Comparison of ENCODE assay signal across 12 cellular contexts in genomic region chr11:64760759-64761417, GRCh38. TPM values are rescaled to one million over a fixed set of nuclear protein-coding genes. Genes with fewer than 3 reads are reported as not detected.
DNase-seq lines count a peak whose midpoint lies in the region; ATAC-seq and TF ChIP-seq lines count a peak whose summit lies in the region.
"Had no signal": no experiment of that assay in that cellular context is flagged by ENCODE, and none has a peak within 500 bp of the region (broad histone marks: within the 10 kb centered on the region; RNA-seq: fewer than 3 reads in every experiment).

No MANE protein-coding gene starts in this region.

- H3K4me3 Mint-ChIP-seq in WTC11: no peak overlapping the region
- no peak overlapping the region for H3K4me3 Mint-ChIP-seq in stimulated activated naive B cell treated with anti-CD40 and anti-IgM and Interleukin-4, amounts not matched to agents 10 μg/mL and 1 μg/mL and 100 μg/mL, for 72 hours
- H3K4me3 Mint-ChIP-seq: dendritic cell treated with granulocyte-macrophage colony-stimulating factor and Interleukin-4, amounts not matched to agents 40 ng/mL and 50 ng/mL, for 4 days had no signal

- no peak overlapping the region for H3K4me3 ChIP-seq in right atrium auricular region
- H3K4me3 ChIP-seq: suprapubic skin had no signal

- peaks cover 16% of the 10 kb centered on the region for H3K36me3 Mint-ChIP-seq in WTC11
- peaks cover 43 to 46% of the 10 kb centered on the region in 2 donors for H3K36me3 Mint-ChIP-seq in stimulated activated naive B cell treated with anti-CD40 and anti-IgM and Interleukin-4, amounts not matched to agents 10 μg/mL and 1 μg/mL and 100 μg/mL, for 72 hours

- POLR2A ChIA-PET in WTC11 (lab: Charles Lee): interaction anchor here (0.6 to 5.0 kb wide), 12 partner anchors 14 to 832 kb away, joined by 3 to 45 read pairs (median 4); partner anchors contain the start of genes RASGRP2 and SF1

- H3K9me3 Mint-ChIP-seq in WTC11: no peaks in the 10 kb centered on the region
- no peaks in the 10 kb centered on the region for H3K9me3 Mint-ChIP-seq in stimulated activated naive B cell treated with anti-CD40 and anti-IgM and Interleukin-4, amounts not matched to agents 10 μg/mL and 1 μg/mL and 100 μg/mL, for 72 hours
- H3K9me3 Mint-ChIP-seq: dendritic cell treated with granulocyte-macrophage colony-stimulating factor and Interleukin-4, amounts not matched to agents 40 ng/mL and 50 ng/mL, for 4 days had no signal

- H3K36me3 ChIP-seq in right atrium auricular region: peaks cover 31% of the 10 kb centered on the region

- H3K27ac Mint-ChIP-seq in WTC11: peak overlapping the region; percentile 79
- peak overlapping the region; percentile 89 for H3K27ac Mint-ChIP-seq in stimulated activated naive B cell treated with anti-CD40 and anti-IgM and Interleukin-4, amounts not matched to agents 10 μg/mL and 1 μg/mL and 100 μg/mL, for 72 hours

- peaks cover 73% of the 10 kb centered on the region for H3K4me1 Mint-ChIP-seq in WTC11
- H3K4me1 Mint-ChIP-seq in stimulated activated naive B cell treated with anti-CD40 and anti-IgM and Interleukin-4, amounts not matched to agents 10 μg/mL and 1 μg/mL and 100 μg/mL, for 72 hours: peaks cover 51 to 78% of the 10 kb centered on the region in 2 donors

- H3K27me3 Mint-ChIP-seq in WTC11 (ENCODE audit: low read depth): no peaks in the 10 kb centered on the region; the same call in 1 of the 2 replicates
- no peaks in the 10 kb centered on the region for H3K27me3 Mint-ChIP-seq in stimulated activated naive B cell treated with anti-CD40 and anti-IgM and Interleukin-4, amounts not matched to agents 10 μg/mL and 1 μg/mL and 100 μg/mL, for 72 hours
- H3K27me3 Mint-ChIP-seq: dendritic cell treated with granulocyte-macrophage colony-stimulating factor and Interleukin-4, amounts not matched to agents 40 ng/mL and 50 ng/mL, for 4 days had no signal

- no peaks in the 10 kb centered on the region for H3K27me3 ChIP-seq in right atrium auricular region
- H3K27me3 ChIP-seq: suprapubic skin had no signal

- no peak for TF ChIP-seq CTCF in WTC11 (IDR thresholded peaks at IDR 0.05)
- no peak for TF ChIP-seq CTCF in right atrium auricular region (IDR thresholded peaks at IDR 0.05)

- peak overlapping the region; percentile 81 to 83 for H3K27ac ChIP-seq in right atrium auricular region
- H3K27ac ChIP-seq: suprapubic skin had no signal

- peak; percentile 29 for DNase-seq in activated CD4-positive, CD25-positive, alpha-beta regulatory T cell treated with anti-CD3 and anti-CD28 coated beads, Interleukin-2, amount 50 U/mL, for 72 hours
- DNase-seq in WTC11 (ENCODE audit: low spot score): no peak
- no peak for DNase-seq in right atrium auricular region (ENCODE audit: low spot score)
- no peak for DNase-seq in stimulated activated naive B cell treated with anti-CD40 and anti-IgM and Interleukin-4, amounts not matched to agents 10 μg/mL and 1 μg/mL and 100 μg/mL, for 72 hours
- DNase-seq in mucosa of gallbladder (ENCODE audit: low spot score): no peak
- no peak for DNase-seq in effector CD8-positive, alpha-beta T cell (lab: John Stamatoyannopoulos, UW)
- DNase-seq: NCI-H774 had no signal

- no peak for ATAC-seq in activated CD4-positive, CD25-positive, alpha-beta regulatory T cell treated with anti-CD3 and anti-CD28 coated beads, Interleukin-2, amount 50 U/mL, for 24 hours
- ATAC-seq in WTC11: no peak
- ATAC-seq in stimulated activated naive B cell treated with anti-CD40 and anti-IgM and Interleukin-4, amounts not matched to agents 10 μg/mL and 1 μg/mL and 100 μg/mL, for 72 hours (replicated peaks): no peak
- no peak for ATAC-seq in HG02938 (IDR thresholded peaks at IDR 0.05; ENCODE audit: unreplicated experiment)

- CTCF ChIA-PET in WTC11 (lab: Charles Lee): interaction anchor here (0.6 to 7.5 kb wide), 8 partner anchors 10 to 350 kb away, joined by 3 to 150 read pairs (median 4); partner anchors contain the start of genes RASGRP2, SF1 and TM7SF2

- H3K9me3 ChIP-seq in right atrium auricular region: no peaks in the 10 kb centered on the region
- H3K9me3 ChIP-seq: suprapubic skin had no signal

- H3K4me1 ChIP-seq in right atrium auricular region: peaks cover 2 to 66% of the 10 kb centered on the region in 2 donors

TF ChIP-seq in WTC11, 78 proteins besides CTCF, POLR2A, EP300 and RAD21:
- TF ChIP-seq ZBTB21 (CRISPR knock-in tag; IDR thresholded peaks at IDR 0.05; ENCODE audit: borderline replicate concordance) (no peak), GTF2I (CRISPR knock-in tag; conservative IDR thresholded peaks at IDR 0.05) (0 out of 2 replicates have a peak, but pooled peaks have one; percentile 70)
TF ChIP-seq in WTC11: peak in this region for 1.

RNA-seq across cellular contexts. Expression of gene PYGM, which starts 1.1 kb away (rescaled TPM):
- total RNA-seq in WTC11 (2021): 6.6 to 8.7 TPM (median 8.2 TPM) in 3 replicates
- 10 to 100 TPM; 17.8 to 84.7 TPM for total RNA-seq in right atrium auricular region
- total RNA-seq in mucosa of gallbladder: 14.3 TPM

RNA-seq across cellular contexts. Expression of gene RASGRP2, which starts 16.9 kb away (rescaled TPM):
- 31.9 to 41.5 TPM (median 40.3 TPM) in 3 replicates for total RNA-seq in WTC11 (2021)
- total RNA-seq in right atrium auricular region: 10 to 100 TPM; 28.1 to 30.4 TPM
- total RNA-seq in mucosa of gallbladder: 17.1 TPM
- total RNA-seq: HT-29 had no signal

RNA-seq across cellular contexts. Expression of gene SF1, which starts 17.5 kb away (rescaled TPM):
- total RNA-seq in WTC11 (2021): 285 to 314 TPM (median 300 TPM) in 3 replicates
- 100 to 1,000 TPM; 196 to 213 TPM for total RNA-seq in right atrium auricular region
- total RNA-seq in mucosa of gallbladder: 263 TPM

RNA-seq across cellular contexts. Expression of gene NRXN2, which starts 37.9 kb away (rescaled TPM):
- 8.0 to 10.4 TPM (median 8.6 TPM) in 3 replicates for total RNA-seq in WTC11 (2021)
- total RNA-seq in right atrium auricular region: 1 to 10 TPM in 1 of 2 donors, under 1 TPM in 1; 0.85 to 1.4 TPM
- 8.1 TPM for total RNA-seq in mucosa of gallbladder
- total RNA-seq: HT-29 had no signal

RNA-seq across cellular contexts. Expression of gene MAP4K2, which starts 42.1 kb away (rescaled TPM):
- 24.5 to 31.6 TPM (median 28.3 TPM) in 3 replicates for total RNA-seq in WTC11 (2021)
- total RNA-seq in right atrium auricular region: 10 to 100 TPM; 19.4 to 20.4 TPM
- 23.1 TPM for total RNA-seq in mucosa of gallbladder
